1 cellular context compared by ENCODE assay signal in genomic region chrX:41389311-41389888, GRCh38.
TF ChIP-seq lines count a peak whose summit lies in the region.

No MANE protein-coding gene starts in this region.

TF ChIP-seq in HepG2, 621 proteins besides CTCF, POLR2A, EP300 and RAD21 (continued from another document and continues in another):
- peak; percentile 32; the same call in 1 of the 2 replicates for TF ChIP-seq POLR2AphosphoS5 (IDR thresholded peaks at IDR 0.05; ENCODE audit: low read depth, low read length)
- no peak for TF ChIP-seq ZNF263 (CRISPR knock-in tag; IDR thresholded peaks at IDR 0.05)
- peak; percentile 29; the same call in 1 of the 2 replicates for TF ChIP-seq ZNF710 (CRISPR knock-in tag; IDR thresholded peaks at IDR 0.05; ENCODE audit: borderline replicate concordance)
- TF ChIP-seq TCF12 (IDR thresholded peaks at IDR 0.05): no peak
- no peak for TF ChIP-seq TCF12 (CRISPR knock-in tag; IDR thresholded peaks at IDR 0.05)
- TF ChIP-seq TSC22D2 (CRISPR knock-in tag; IDR thresholded peaks at IDR 0.05; ENCODE audit: borderline replicate concordance): no peak
- no peak for TF ChIP-seq NR2F6 (IDR thresholded peaks at IDR 0.05)
- TF ChIP-seq NR2F6 (CRISPR knock-in tag; IDR thresholded peaks at IDR 0.05): 0 out of 2 replicates have a peak, but pooled peaks have one; percentile 21
- TF ChIP-seq IRF9 (CRISPR knock-in tag; IDR thresholded peaks at IDR 0.05; ENCODE audit: borderline replicate concordance): no peak
- no peak for TF ChIP-seq CHCHD3 (CRISPR knock-in tag; IDR thresholded peaks at IDR 0.05)
- no peak for TF ChIP-seq HOXA9 (CRISPR knock-in tag; IDR thresholded peaks at IDR 0.05; ENCODE audit: borderline replicate concordance)
- TF ChIP-seq SMYD3 (CRISPR knock-in tag; IDR thresholded peaks at IDR 0.05): no peak
- no peak for TF ChIP-seq ZNF34 (CRISPR knock-in tag; IDR thresholded peaks at IDR 0.05; ENCODE audit: borderline replicate concordance)
- TF ChIP-seq YEATS4 (CRISPR knock-in tag; IDR thresholded peaks at IDR 0.05; ENCODE audit: borderline replicate concordance): no peak
- no peak for TF ChIP-seq ZNF138 (CRISPR knock-in tag; IDR thresholded peaks at IDR 0.05; ENCODE audit: low read depth)
- no peak for TF ChIP-seq ARID3A (IDR thresholded peaks at IDR 0.05; ENCODE audit: low read depth, low read length)
- no peak for TF ChIP-seq REXO4 (CRISPR knock-in tag; IDR thresholded peaks at IDR 0.05; ENCODE audit: borderline replicate concordance)
- TF ChIP-seq ZNF569 (CRISPR knock-in tag; IDR thresholded peaks at IDR 0.05; ENCODE audit: borderline replicate concordance): no peak
- TF ChIP-seq ZBTB1 (CRISPR knock-in tag; IDR thresholded peaks at IDR 0.05; ENCODE audit: borderline replicate concordance): no peak
- no peak for TF ChIP-seq MBD4 (IDR thresholded peaks at IDR 0.05; ENCODE audit: borderline replicate concordance, low read length)
- TF ChIP-seq HCFC1 (IDR thresholded peaks at IDR 0.05; ENCODE audit: low read depth, low read length): no peak
- TF ChIP-seq NFIB (CRISPR knock-in tag; IDR thresholded peaks at IDR 0.05; ENCODE audit: borderline replicate concordance): no peak
- TF ChIP-seq PHB2 (IDR thresholded peaks at IDR 0.05; ENCODE audit: partially characterized antibody): no peak
- TF ChIP-seq ZKSCAN8 (CRISPR knock-in tag; IDR thresholded peaks at IDR 0.05; ENCODE audit: borderline replicate concordance): no peak
- TF ChIP-seq RFXAP (CRISPR knock-in tag; IDR thresholded peaks at IDR 0.05; ENCODE audit: borderline replicate concordance): no peak
- no peak for TF ChIP-seq POGK (CRISPR knock-in tag; conservative IDR thresholded peaks at IDR 0.05)
- no peak for TF ChIP-seq NBN (conservative IDR thresholded peaks at IDR 0.05)
- no peak for TF ChIP-seq TEAD2 (CRISPR knock-in tag; IDR thresholded peaks at IDR 0.05)
- no peak for TF ChIP-seq BRD4 (CRISPR knock-in tag; IDR thresholded peaks at IDR 0.05)
- TF ChIP-seq HOXA3 (CRISPR knock-in tag; IDR thresholded peaks at IDR 0.05): peak; percentile 49; the same call in 1 of the 2 replicates
- no peak for TF ChIP-seq TBX3 (IDR thresholded peaks at IDR 0.05; ENCODE audit: borderline replicate concordance)
- no peak for TF ChIP-seq ESRRA (CRISPR knock-in tag; IDR thresholded peaks at IDR 0.05; ENCODE audit: low read depth)
- TF ChIP-seq WIZ (CRISPR knock-in tag; IDR thresholded peaks at IDR 0.05): no peak
- no peak for TF ChIP-seq BORCS8-MEF2B (CRISPR knock-in tag; IDR thresholded peaks at IDR 0.05)
- TF ChIP-seq FOSL2 (CRISPR knock-in tag; IDR thresholded peaks at IDR 0.05): 0 out of 2 replicates have a peak, but pooled peaks have one; percentile 20
- no peak for TF ChIP-seq TAF1 (CRISPR knock-in tag; IDR thresholded peaks at IDR 0.05)
- TF ChIP-seq PITX1 (CRISPR knock-in tag; IDR thresholded peaks at IDR 0.05): no peak
- TF ChIP-seq ETV5 (CRISPR knock-in tag; IDR thresholded peaks at IDR 0.05; ENCODE audit: borderline replicate concordance): peak; percentile 44; the same call in 1 of the 2 replicates
- TF ChIP-seq RBM22 (optimal IDR thresholded peaks at IDR 0.05; ENCODE audit: low read length): no peak
- peak; percentile 39; the same call in 1 of the 2 replicates for TF ChIP-seq SP5 (CRISPR knock-in tag; IDR thresholded peaks at IDR 0.05; ENCODE audit: borderline replicate concordance, low read depth)
- peak; percentile 49; the same call in 1 of the 2 replicates for TF ChIP-seq ELF1 (CRISPR knock-in tag; IDR thresholded peaks at IDR 0.05)
- no peak for TF ChIP-seq ZNF224 (CRISPR knock-in tag; IDR thresholded peaks at IDR 0.05)
- no peak for TF ChIP-seq PLRG1 (conservative IDR thresholded peaks at IDR 0.05)
- no peak for TF ChIP-seq ZNF431 (CRISPR knock-in tag; IDR thresholded peaks at IDR 0.05; ENCODE audit: borderline replicate concordance, low read depth)
- TF ChIP-seq GABPB1 (CRISPR knock-in tag; IDR thresholded peaks at IDR 0.05): peak; percentile 38; the same call in 1 of the 2 replicates
- no peak for TF ChIP-seq SIX4 (CRISPR knock-in tag; IDR thresholded peaks at IDR 0.05)
- TF ChIP-seq NR2F2 (IDR thresholded peaks at IDR 0.05; ENCODE audit: borderline replicate concordance, low read depth): no peak
- no peak for TF ChIP-seq CREB3 (CRISPR knock-in tag; IDR thresholded peaks at IDR 0.05)
- no peak for TF ChIP-seq ARHGAP35 (CRISPR knock-in tag; IDR thresholded peaks at IDR 0.05; ENCODE audit: borderline replicate concordance)
- TF ChIP-seq MAFG (CRISPR knock-in tag; IDR thresholded peaks at IDR 0.05): no peak
- TF ChIP-seq EEA1 (CRISPR knock-in tag; IDR thresholded peaks at IDR 0.05; ENCODE audit: borderline replicate concordance): no peak
- no peak for TF ChIP-seq KDM2A (CRISPR knock-in tag; IDR thresholded peaks at IDR 0.05; ENCODE audit: borderline replicate concordance, low read depth)
- peak; percentile 45 for TF ChIP-seq SAP130 (CRISPR knock-in tag; IDR thresholded peaks at IDR 0.05; ENCODE audit: low read depth)
- TF ChIP-seq ATF3 (CRISPR knock-in tag; IDR thresholded peaks at IDR 0.05): no peak
- TF ChIP-seq ZNF740 (CRISPR knock-in tag; IDR thresholded peaks at IDR 0.05): 0 out of 2 replicates have a peak, but pooled peaks have one; percentile 38
- no peak for TF ChIP-seq ZNF780A (CRISPR knock-in tag; IDR thresholded peaks at IDR 0.05)
- TF ChIP-seq ZBTB10 (CRISPR knock-in tag; IDR thresholded peaks at IDR 0.05; ENCODE audit: borderline replicate concordance): no peak
- peak; percentile 15; the same call in 1 of the 2 replicates for TF ChIP-seq ZNF687 (CRISPR knock-in tag; IDR thresholded peaks at IDR 0.05)
- TF ChIP-seq PRPF4 (IDR thresholded peaks at IDR 0.05; ENCODE audit: low read depth, low read length, poor library complexity, severe bottlenecking): no peak
- no peak for TF ChIP-seq ZSCAN29 (CRISPR knock-in tag; conservative IDR thresholded peaks at IDR 0.05)
